ENCODE assay signal across 11 cellular contexts in genomic region chr6:36609582-36609981, GRCh38. TPM values are rescaled to one million over a fixed set of nuclear protein-coding genes. Genes with fewer than 3 reads are reported as not detected.
DNase-seq lines count a peak whose midpoint lies in the region; ATAC-seq and TF ChIP-seq lines count a peak whose summit lies in the region.
"Had no signal": no experiment of that assay in that cellular context is flagged by ENCODE, and none has a peak within 500 bp of the region (broad histone marks: within the 10 kb centered on the region; RNA-seq: fewer than 3 reads in every experiment).

No MANE protein-coding gene starts in this region.

- CTCF ChIA-PET in activated B cell treated with CpG ODN at 0.5 μM for 24 hours (lab: Charles Lee), result interaction anchor here (1.3 to 4.4 kb wide), 3 partner anchors 114 to 173 kb away, joined by 3 to 19 read pairs (median 3); no protein-coding TSS in a partner anchor

- ATAC-seq in activated B cell treated with CpG ODN at 0.5 μM for 24 hours (ENCODE audit: low read depth) (peak; percentile 58), left colon (peak; percentile 14)

- peak overlapping the region; percentile 57 for H3K27ac Mint-ChIP-seq in activated B cell treated with CpG ODN at 0.5 μM for 24 hours

- H3K4me3 Mint-ChIP-seq in activated B cell treated with CpG ODN at 0.5 μM for 24 hours, result no peak overlapping the region

- H3K4me1 Mint-ChIP-seq in activated B cell treated with CpG ODN at 0.5 μM for 24 hours, result peaks cover 47% of the 10 kb centered on the region

- H3K27me3 ChIP-seq in subcutaneous abdominal adipose tissue (ENCODE audit: control insufficient read depth in 5 of 5, insufficient read depth in 4 of 5, low read length in 5 of 5), result no peaks in the 10 kb centered on the region

- DNase-seq in activated effector memory CD4-positive, alpha-beta T cell treated with anti-CD3 and anti-CD28 coated beads, Interleukin-2, amount 50 U/mL, for 16 hours, result peak; percentile 36
- no peak for DNase-seq in activated effector memory CD4-positive, alpha-beta T cell treated with Interleukin-2 at 50 U/mL for 16 hours
- DNase-seq in activated B cell treated with CpG ODN at 0.5 μM for 24 hours (no peak), left colon (no peak), NCI-H146 (lab: John Stamatoyannopoulos, UW) (no peak), NCI-H82 treated with DMSO at 0.1 percent for 48 hours (lab: John Stamatoyannopoulos, UW; ENCODE audit: unreplicated experiment) (no peak), HCEC 1CT (no peak)
- DNase-seq: amniotic stem cell, Kasumi-1, kidney glomerular epithelial cell had no signal

- peaks cover 0 to 26% (median 21%) of the 10 kb centered on the region in 5 donors for H3K4me1 ChIP-seq in subcutaneous abdominal adipose tissue (ENCODE audit: control insufficient read depth in 5 of 5, insufficient read depth in 5 of 5, low read length in 5 of 5)

- H3K36me3 ChIP-seq in subcutaneous abdominal adipose tissue (ENCODE audit: control insufficient read depth in 5 of 5, insufficient read depth in 5 of 5, low read length in 5 of 5), result peaks cover 18 to 80% (median 59%) of the 10 kb centered on the region in 5 donors

- H3K9me3 Mint-ChIP-seq in activated B cell treated with CpG ODN at 0.5 μM for 24 hours, result no peaks in the 10 kb centered on the region

- H3K4me3 ChIP-seq in subcutaneous abdominal adipose tissue (ENCODE audit: low read depth in 1 of 5, low read length in 5 of 5), result no peak overlapping the region

- H3K27ac ChIP-seq in subcutaneous abdominal adipose tissue (ENCODE audit: low read depth, low read length), result peak overlapping the region; percentile 69

- TF ChIP-seq CTCF in activated B cell treated with CpG ODN at 0.5 μM for 24 hours (IDR thresholded peaks at IDR 0.05), result no peak

- H3K9ac ChIP-seq in subcutaneous abdominal adipose tissue (ENCODE audit: low read length in 5 of 5), result no peak overlapping the region

- POLR2A ChIA-PET in activated B cell treated with CpG ODN at 0.5 μM for 24 hours (lab: Charles Lee), result interaction anchor here (0.6 to 6.6 kb wide), 6 partner anchors 10 to 588 kb away, joined by 3 to 83 read pairs (median 6); partner anchors contain the start of genes CDKN1A and SRSF3

- peaks cover 83% of the 10 kb centered on the region for H3K36me3 Mint-ChIP-seq in activated B cell treated with CpG ODN at 0.5 μM for 24 hours (ENCODE audit: low read depth)

- intact Hi-C loops in activated B cell treated with CpG ODN at 0.5 μM for 24 hours (cut with micrococcal nuclease), result no loop called here
- intact Hi-C loops in left colon (cut with DNase I, micrococcal nuclease), result no loop called here

- H3K9me3 ChIP-seq in subcutaneous abdominal adipose tissue (ENCODE audit: control insufficient read depth in 5 of 5, low read length in 5 of 5), result no peaks in the 10 kb centered on the region

- H3K27me3 Mint-ChIP-seq in activated B cell treated with CpG ODN at 0.5 μM for 24 hours, result no peaks in the 10 kb centered on the region

RNA-seq across cellular contexts. Expression of gene SRSF3, which starts 15.4 kb away (rescaled TPM):
- total RNA-seq in activated B cell treated with CpG ODN at 0.5 μM for 24 hours (421 and 494 TPM in 2 replicates), left colon (100 to 1,000 TPM; 178 to 242 TPM)
